9 cellular contexts compared by ENCODE assay signal in genomic region chr22:35231585-35232084, GRCh38. TPM values are rescaled to one million over a fixed set of nuclear protein-coding genes. Genes with fewer than 3 reads are reported as not detected.
DNase-seq lines count a peak whose midpoint lies in the region; ATAC-seq and TF ChIP-seq lines count a peak whose summit lies in the region.
"Had no signal": no experiment of that assay in that cellular context is flagged by ENCODE, and none has a peak within 500 bp of the region (broad histone marks: within the 10 kb centered on the region; RNA-seq: fewer than 3 reads in every experiment).

No MANE protein-coding gene starts in this region.

- ATAC-seq in HG03469 (IDR thresholded peaks at IDR 0.05; ENCODE audit: unreplicated experiment), result no peak

- H3K27ac Mint-ChIP-seq in immature natural killer cell, result no peak overlapping the region

- TF ChIP-seq CTCF in astrocyte of the cerebellum (IDR thresholded peaks at IDR 0.05; ENCODE audit: low read depth, low read length, missing control alignments), result peak; percentile 97

- peaks cover 0 to 7% of the 10 kb centered on the region in 2 donors for H3K4me1 Mint-ChIP-seq in immature natural killer cell

- in situ Hi-C loops in astrocyte of the cerebellum (cut with HindIII; ENCODE audit: low sequenced_read_pairs), result no loop called here

- H3K27me3 Mint-ChIP-seq in immature natural killer cell (ENCODE audit: low read depth in 3 of 3), result peaks cover 1 to 20% (median 4%) of the 10 kb centered on the region in 3 donors

- no peaks in the 10 kb centered on the region for H3K9me3 Mint-ChIP-seq in immature natural killer cell

- no peak overlapping the region for H3K4me3 ChIP-seq in astrocyte of the cerebellum (ENCODE audit: low read depth, low read length)
- H3K4me3 ChIP-seq: BLaER1 treated with 17β-estradiol and CSF1 and Interleukin-3, amounts not matched to agents 10 nM and 100 nM had no signal

- DNase-seq in NK-92 treated with Interleukin-12 subunit alpha and Interleukin-12 subunit beta, amount 100 ng/mL, for 24 hours (lab: John Stamatoyannopoulos, UW), result peak; percentile 21
- DNase-seq in NK-92 (lab: John Stamatoyannopoulos, UW; ENCODE audit: unreplicated experiment), result no peak
- DNase-seq in NCI-H2029 (lab: John Stamatoyannopoulos, UW), result peak; percentile 41
- peak; percentile 22 for DNase-seq in T1000 (lab: John Stamatoyannopoulos, UW)
- peak; percentile 42 for DNase-seq in astrocyte of the cerebellum (ENCODE audit: low read depth)
- peak; percentile 26 to 47 (median 35) for DNase-seq in immature natural killer cell
- peak; percentile 45 to 60 (median 54) for DNase-seq in stimulated activated CD4-positive, alpha-beta T cell treated with anti-CD3 and anti-CD28 coated beads, Interleukin-1b, Interleukin-23, amount 100 ng/mL, for 24 hours (ENCODE audit: low read depth in 4 of 4, low spot score in 1 of 4)

- no peak overlapping the region for H3K4me3 Mint-ChIP-seq in immature natural killer cell

- no peaks in the 10 kb centered on the region for H3K36me3 Mint-ChIP-seq in immature natural killer cell

RNA-seq across cellular contexts. Expression of gene HMGXB4, which starts 25.7 kb away (rescaled TPM):
- polyA plus RNA-seq in immature natural killer cell, result 10 to 100 TPM; 13.1 to 16.0 (median 15.3) TPM
